Comparison of ENCODE assay signal across 8 cellular contexts in the genomic region with DNA sequence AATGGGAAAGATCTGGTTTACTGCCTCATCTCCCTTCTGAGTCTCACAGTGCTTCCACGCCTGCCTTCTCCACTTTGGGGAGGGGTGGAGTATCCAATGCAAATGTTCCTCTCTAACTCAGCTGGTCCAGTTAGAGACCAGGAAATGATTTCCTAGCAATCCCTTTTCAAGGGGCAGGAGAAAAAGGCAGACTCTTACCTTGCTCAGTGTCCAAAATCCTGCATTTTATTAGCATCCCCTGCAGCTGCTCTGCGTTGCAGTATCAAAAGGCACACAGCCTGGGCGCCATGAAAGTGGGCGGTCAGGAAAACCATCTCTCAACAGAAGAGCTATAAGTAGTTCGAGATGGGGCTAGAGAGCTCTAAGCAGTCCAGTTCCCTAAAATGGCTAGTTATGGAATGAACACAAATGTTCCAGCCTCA.
A peak's percentile ranks its signal among the peaks of the same experiment; 100 is the strongest.
DNase-seq lines count a peak whose midpoint lies in the region; ATAC-seq and TF ChIP-seq lines count a peak whose summit lies in the region.

No MANE protein-coding gene starts in this region.

- no peak overlapping the region for H3K9ac ChIP-seq in BLaER1

- H3K9me3 Mint-ChIP-seq in neural crest cell: no peaks in the 10 kb centered on the region

- intact Hi-C loops in dorsolateral prefrontal cortex (cut with DNase I): loop anchor here (5.0 kb wide), 3 partner anchors 70 to 455 kb away; a partner anchor contains a TSS

- ATAC-seq in GM18502 (IDR thresholded peaks at IDR 0.05; ENCODE audit: poor library complexity, unreplicated experiment) (no peak), HG03097 (IDR thresholded peaks at IDR 0.05; ENCODE audit: low FRiP score, unreplicated experiment) (no peak), HG02973 (IDR thresholded peaks at IDR 0.05; ENCODE audit: unreplicated experiment) (no peak), GM21528 (IDR thresholded peaks at IDR 0.05; ENCODE audit: low FRiP score, unreplicated experiment) (no peak)

- H3K4me3 ChIP-seq in BLaER1: no peak overlapping the region
- H3K4me3 ChIP-seq in dorsolateral prefrontal cortex: peak overlapping the region in 50 of 59 donors; percentile 5 to 75 (median 61)

- no peaks in the 10 kb centered on the region for H3K36me3 ChIP-seq in BLaER1

- DNase-seq in NCI-H146 treated with DMSO at 0.1 percent for 48 hours (lab: John Stamatoyannopoulos, UW; ENCODE audit: unreplicated experiment) (peak; percentile 21), dorsolateral prefrontal cortex (peak in 4 of 10 donors; percentile 17 to 56 (median 36)), neural crest cell (ENCODE audit: low read depth, low spot score) (no peak)

- no peaks in the 10 kb centered on the region for H3K27me3 Mint-ChIP-seq in neural crest cell (ENCODE audit: low read depth)

- TF ChIP-seq CTCF in dorsolateral prefrontal cortex (IDR thresholded peaks at IDR 0.05 in 54 of 56, conservative IDR thresholded peaks at IDR 0.05 in 2 of 56; ENCODE audit: low read depth in 1 of 56, partially characterized antibody in 56 of 56) (no peak), neural crest cell (conservative IDR thresholded peaks at IDR 0.05) (no peak)

- no peaks in the 10 kb centered on the region for H3K9me3 ChIP-seq in BLaER1

- peaks cover 42% of the 10 kb centered on the region for H3K4me1 ChIP-seq in BLaER1

- H3K36me3 Mint-ChIP-seq in neural crest cell (ENCODE audit: low read depth): no peaks in the 10 kb centered on the region

- peaks cover 9% of the 10 kb centered on the region for H3K27me3 ChIP-seq in BLaER1
- H3K27me3 ChIP-seq in dorsolateral prefrontal cortex: no peaks in the 10 kb centered on the region

- H3K27ac ChIP-seq in BLaER1 (no peak overlapping the region), dorsolateral prefrontal cortex (peak overlapping the region in 58 of 59 donors; percentile 2 to 93 (median 82))

- peaks cover 60% of the 10 kb centered on the region for H3K4me1 Mint-ChIP-seq in neural crest cell

- no peaks in the 10 kb centered on the region; the same call in 1 of the 2 replicates for H4K20me1 ChIP-seq in BLaER1

- peak overlapping the region; percentile 54 for H3K4me3 Mint-ChIP-seq in neural crest cell

- H3K4me2 ChIP-seq in BLaER1: peak overlapping the region; percentile 76

- no peak overlapping the region for H3K27ac Mint-ChIP-seq in neural crest cell (ENCODE audit: unreplicated experiment)
